In genomic region chr7:117157121-117157870, GRCh38 we compare ENCODE assay signal across 9 cellular contexts.
DNase-seq lines count a peak whose midpoint lies in the region; ATAC-seq and TF ChIP-seq lines count a peak whose summit lies in the region.
"Had no signal": no experiment of that assay in that cellular context is flagged by ENCODE, and none has a peak within 500 bp of the region (broad histone marks: within the 10 kb centered on the region; RNA-seq: fewer than 3 reads in every experiment).

No MANE protein-coding gene starts in this region.

- POLR2A ChIA-PET in WTC11 (lab: Charles Lee): no interaction called here

- TF ChIP-seq CTCF in HFF-Myc (IDR thresholded peaks at IDR 0.05; ENCODE audit: low read depth, low read length, missing control alignments): peak; percentile 42
- no peak for TF ChIP-seq CTCF in WTC11 (IDR thresholded peaks at IDR 0.05)
- TF ChIP-seq CTCF in heart left ventricle (IDR thresholded peaks at IDR 0.05): peak in 5 of 12 donors; percentile 9 to 45 (median 27)
- TF ChIP-seq CTCF in suprapubic skin (IDR thresholded peaks at IDR 0.05): no peak

- no peaks in the 10 kb centered on the region for H3K27me3 Mint-ChIP-seq in WTC11 (ENCODE audit: low read depth)
- H3K27me3 Mint-ChIP-seq: dendritic cell treated with granulocyte-macrophage colony-stimulating factor and Interleukin-4, amounts not matched to agents 40 ng/mL and 50 ng/mL, for 4 days had no signal

- H3K27me3 ChIP-seq in heart left ventricle: no peaks in the 10 kb centered on the region
- H3K27me3 ChIP-seq in suprapubic skin: no peaks in the 10 kb centered on the region

- peaks cover 0 to 64% (median 29%) of the 10 kb centered on the region in 12 donors for H3K4me1 ChIP-seq in heart left ventricle
- H3K4me1 ChIP-seq in suprapubic skin: peaks cover 11% of the 10 kb centered on the region

- CTCF ChIA-PET in WTC11 (lab: Charles Lee): interaction anchor here (0.6 to 1.6 kb wide), 5 partner anchors 8 to 303 kb away, joined by 3 to 6 read pairs (median 4); no protein-coding TSS in a partner anchor

- 40 to 53% (median 43%) methylated on average over 4 of the region's 4 CpGs for WGBS in heart left ventricle, 4 donors
- 51% methylated on average over 4 of the region's 4 CpGs for WGBS in suprapubic skin

- DNase-seq in HFF-Myc (ENCODE audit: extremely low read depth, low read depth) (peak; percentile 36), WTC11 (ENCODE audit: low spot score) (no peak), heart left ventricle (peak in 4 of 5 donors; percentile 33 to 63 (median 47)), smooth muscle cell of the brain vasculature (ENCODE audit: low read depth, low spot score) (peak; percentile 10), suprapubic skin (ENCODE audit: low spot score in 2 of 2) (no peak), NCI-H1092 treated with DMSO at 0.1 percent for 48 hours (lab: John Stamatoyannopoulos, UW) (no peak), NCI-H82 (lab: John Stamatoyannopoulos, UW) (no peak), NCI-H2107 treated with DMSO at 0.1 percent for 48 hours (lab: John Stamatoyannopoulos, UW; ENCODE audit: unreplicated experiment) (no peak)

- no peak for TF ChIP-seq EP300 in suprapubic skin (IDR thresholded peaks at IDR 0.05)

- no peaks in the 10 kb centered on the region for H3K9me3 ChIP-seq in heart left ventricle
- H3K9me3 ChIP-seq in suprapubic skin: no peaks in the 10 kb centered on the region

- H3K4me3 ChIP-seq in HFF-Myc (replicated peaks; ENCODE audit: low read depth, low read length) (no peak overlapping the region), heart left ventricle (no peak overlapping the region), suprapubic skin (no peak overlapping the region)

- no peak overlapping the region for H3K27ac Mint-ChIP-seq in WTC11
- H3K27ac Mint-ChIP-seq: dendritic cell treated with granulocyte-macrophage colony-stimulating factor and Interleukin-4, amounts not matched to agents 40 ng/mL and 50 ng/mL, for 4 days had no signal

- no peaks in the 10 kb centered on the region for H3K4me1 Mint-ChIP-seq in WTC11

- ATAC-seq in WTC11 (peak; percentile 80), heart left ventricle (peak in 3 of 4 donors; percentile 71 to 76 (median 71))

- no peak for TF ChIP-seq POLR2A in heart left ventricle (IDR thresholded peaks at IDR 0.05)
- no peak for TF ChIP-seq POLR2A in suprapubic skin (IDR thresholded peaks at IDR 0.05)

- peak overlapping the region in 6 of 12 donors; percentile 15 to 74 (median 44) for H3K27ac ChIP-seq in heart left ventricle
- H3K27ac ChIP-seq in suprapubic skin: no peak overlapping the region

- no peaks in the 10 kb centered on the region for H3K36me3 ChIP-seq in heart left ventricle
- H3K36me3 ChIP-seq in suprapubic skin: no peaks in the 10 kb centered on the region

- intact Hi-C loops in heart left ventricle (cut with DNase I): no loop called here

- H3K4me3 Mint-ChIP-seq in WTC11: no peak overlapping the region
- H3K4me3 Mint-ChIP-seq: dendritic cell treated with granulocyte-macrophage colony-stimulating factor and Interleukin-4, amounts not matched to agents 40 ng/mL and 50 ng/mL, for 4 days had no signal

- H3K9me3 Mint-ChIP-seq in WTC11: no peaks in the 10 kb centered on the region
- H3K9me3 Mint-ChIP-seq: dendritic cell treated with granulocyte-macrophage colony-stimulating factor and Interleukin-4, amounts not matched to agents 40 ng/mL and 50 ng/mL, for 4 days had no signal

- no peaks in the 10 kb centered on the region for H3K36me3 Mint-ChIP-seq in WTC11

TF ChIP-seq in WTC11, 78 proteins besides CTCF, POLR2A, EP300 and RAD21:
- no peak for TF ChIP-seq SMAD4 (CRISPR knock-in tag; IDR thresholded peaks at IDR 0.05)
- no peak for TF ChIP-seq NFYB (CRISPR knock-in tag; conservative IDR thresholded peaks at IDR 0.05; ENCODE audit: low read depth)

Comparison
In these comparisons a context has a peak if more than half of its experiments do, and no peak if none do; other contexts are left out.
1. DNase-seq: peak in HFF-Myc (single experiment), heart left ventricle (4 of 5) and smooth muscle cell of the brain vasculature (single experiment); none in WTC11 (single experiment), suprapubic skin (0 of 2), NCI-H1092 treated with DMSO at 0.1 percent for 48 hours (single experiment), NCI-H82 (single experiment) and NCI-H2107 treated with DMSO at 0.1 percent for 48 hours (single experiment).